ENCODE assay signal across 17 cellular contexts in genomic region chr22:49892226-49892899, GRCh38. TPM values are rescaled to one million over a fixed set of nuclear protein-coding genes. Genes with fewer than 3 reads are reported as not detected.
DNase-seq lines count a peak whose midpoint lies in the region; ATAC-seq and TF ChIP-seq lines count a peak whose summit lies in the region.
"Had no signal": no experiment of that assay in that cellular context is flagged by ENCODE, and none has a peak within 500 bp of the region (broad histone marks: within the 10 kb centered on the region; RNA-seq: fewer than 3 reads in every experiment).

No MANE protein-coding gene starts in this region.

- H3K36me3 ChIP-seq in gastrocnemius medialis: no peaks in the 10 kb centered on the region

- TF ChIP-seq POLR2A in gastrocnemius medialis (IDR thresholded peaks at IDR 0.05): no peak

- DNase-seq in NCI-H446 treated with DMSO at 0.1 percent for 48 hours (lab: John Stamatoyannopoulos, UW): peak; percentile 26
- DNase-seq in cerebellar cortex (ENCODE audit: low spot score): peak; percentile 99
- DNase-seq in right cardiac atrium: peak in 1 of 3 donors; percentile 70
- DNase-seq in gastrocnemius medialis: peak; percentile 67 to 91
- no peak for DNase-seq in NCI-H146 (lab: John Stamatoyannopoulos, UW)
- no peak for DNase-seq in activated CD8-positive, alpha-beta memory T cell treated with anti-CD3 and anti-CD28 coated beads, Interleukin-2, amount 50 U/mL, for 48 hours
- DNase-seq: HFFc6, MM.1S, NCI-H1105 treated with DMSO at 0.1 percent for 48 hours, NCI-H2081, NCI-H2227 treated with DMSO at 0.1 percent for 48 hours, NCI-H526 treated with DMSO at 0.1 percent for 48 hours had no signal

- H3K9me3 ChIP-seq in right cardiac atrium (ENCODE audit: control insufficient read depth, low read length) (no peaks in the 10 kb centered on the region), gastrocnemius medialis (no peaks in the 10 kb centered on the region)

- 85% methylated on average over 4 of the region's 4 CpGs for whole genome bisulfite sequencing in right cardiac atrium

- H3K4me3 ChIP-seq in right cardiac atrium (ENCODE audit: low read length) (no peak overlapping the region), gastrocnemius medialis (no peak overlapping the region)
- H3K4me3 ChIP-seq: BLaER1 had no signal

- no peak for TF ChIP-seq CTCF in gastrocnemius medialis (IDR thresholded peaks at IDR 0.05 in 4 of 5, conservative IDR thresholded peaks at IDR 0.05 in 1 of 5)

- peak; percentile 40 to 80 for ATAC-seq in right cardiac atrium
- ATAC-seq in gastrocnemius medialis: peak; percentile 93 to 98
- no peak for ATAC-seq in HG03460 (IDR thresholded peaks at IDR 0.05; ENCODE audit: unreplicated experiment)
- ATAC-seq in HG03159 (IDR thresholded peaks at IDR 0.05; ENCODE audit: unreplicated experiment): no peak
- ATAC-seq: HepG2 had no signal

- intact Hi-C loops in right cardiac atrium (cut with DNase I): no loop called here
- intact Hi-C loops in gastrocnemius medialis (cut with DNase I; ENCODE audit: low total_unique reads): loop anchor here (1.0 kb wide), 1 partner anchor 39 kb away; the partner anchor contains the start of gene ZBED4

- no peak overlapping the region for H3K27ac ChIP-seq in right cardiac atrium (ENCODE audit: low read length)
- peak overlapping the region; percentile 17 to 68 (median 58) for H3K27ac ChIP-seq in gastrocnemius medialis
- H3K27ac ChIP-seq: BLaER1, KMS-11 had no signal

- H3K4me1 ChIP-seq in right cardiac atrium (ENCODE audit: control insufficient read depth, insufficient read depth, low read length) (no peaks in the 10 kb centered on the region), gastrocnemius medialis (peaks cover 12 to 15% of the 10 kb centered on the region in 2 donors)
- H3K4me1 ChIP-seq: BLaER1 had no signal

- in situ Hi-C loops in gastrocnemius medialis (cut with MboI; ENCODE audit: low sequenced_read_pairs in 4 of 4): loop anchor here in 1 of 4 donors (25.0 kb wide), 1 partner anchor 105 kb away; no protein-coding TSS in a partner anchor

- no peaks in the 10 kb centered on the region for H3K27me3 ChIP-seq in right cardiac atrium (ENCODE audit: control insufficient read depth, insufficient read depth)
- H3K27me3 ChIP-seq in gastrocnemius medialis: no peaks in the 10 kb centered on the region
- H3K27me3 ChIP-seq: BLaER1 had no signal

RNA-seq across cellular contexts. Expression of gene ALG12, which starts 25.9 kb away (rescaled TPM):
- total RNA-seq in right cardiac atrium (10 to 100 TPM; 13.2 to 19.7 (median 17.4) TPM), gastrocnemius medialis (1 to 10 TPM; 6.4 to 9.6 (median 8.2) TPM)
- 13.0 TPM for polyA plus RNA-seq in right cardiac atrium

RNA-seq across cellular contexts. Expression of gene CRELD2, which starts 26.1 kb away (rescaled TPM):
- total RNA-seq in right cardiac atrium (10 to 100 TPM; 22.1 to 40.0 (median 26.8) TPM), gastrocnemius medialis (10 to 100 TPM in 3 of 4 donors, 1 to 10 TPM in 1; 8.9 to 15.0 (median 13.0) TPM)
- polyA plus RNA-seq in right cardiac atrium: 21.8 TPM

RNA-seq across cellular contexts. Expression of gene ZBED4, which starts 38.7 kb away (rescaled TPM):
- 1 to 10 TPM; 3.4 to 5.3 (median 4.1) TPM for total RNA-seq in right cardiac atrium
- 2.3 TPM for polyA plus RNA-seq in right cardiac atrium
- 1 to 10 TPM; 6.7 to 8.4 (median 7.5) TPM for total RNA-seq in gastrocnemius medialis

Comparison
In these comparisons a context has a peak if more than half of its experiments do, and no peak if none do; other contexts are left out.
1. DNase-seq: peak in NCI-H446 treated with DMSO at 0.1 percent for 48 hours (single experiment), cerebellar cortex (single experiment) and gastrocnemius medialis (2 of 2); none in NCI-H146 (single experiment) and activated CD8-positive, alpha-beta memory T cell treated with anti-CD3 and anti-CD28 coated beads, Interleukin-2, amount 50 U/mL, for 48 hours (single experiment).
2. ATAC-seq: peak in right cardiac atrium (2 of 2) and gastrocnemius medialis (2 of 2); none in HG03460 (single experiment) and HG03159 (single experiment).